In the genomic region with DNA sequence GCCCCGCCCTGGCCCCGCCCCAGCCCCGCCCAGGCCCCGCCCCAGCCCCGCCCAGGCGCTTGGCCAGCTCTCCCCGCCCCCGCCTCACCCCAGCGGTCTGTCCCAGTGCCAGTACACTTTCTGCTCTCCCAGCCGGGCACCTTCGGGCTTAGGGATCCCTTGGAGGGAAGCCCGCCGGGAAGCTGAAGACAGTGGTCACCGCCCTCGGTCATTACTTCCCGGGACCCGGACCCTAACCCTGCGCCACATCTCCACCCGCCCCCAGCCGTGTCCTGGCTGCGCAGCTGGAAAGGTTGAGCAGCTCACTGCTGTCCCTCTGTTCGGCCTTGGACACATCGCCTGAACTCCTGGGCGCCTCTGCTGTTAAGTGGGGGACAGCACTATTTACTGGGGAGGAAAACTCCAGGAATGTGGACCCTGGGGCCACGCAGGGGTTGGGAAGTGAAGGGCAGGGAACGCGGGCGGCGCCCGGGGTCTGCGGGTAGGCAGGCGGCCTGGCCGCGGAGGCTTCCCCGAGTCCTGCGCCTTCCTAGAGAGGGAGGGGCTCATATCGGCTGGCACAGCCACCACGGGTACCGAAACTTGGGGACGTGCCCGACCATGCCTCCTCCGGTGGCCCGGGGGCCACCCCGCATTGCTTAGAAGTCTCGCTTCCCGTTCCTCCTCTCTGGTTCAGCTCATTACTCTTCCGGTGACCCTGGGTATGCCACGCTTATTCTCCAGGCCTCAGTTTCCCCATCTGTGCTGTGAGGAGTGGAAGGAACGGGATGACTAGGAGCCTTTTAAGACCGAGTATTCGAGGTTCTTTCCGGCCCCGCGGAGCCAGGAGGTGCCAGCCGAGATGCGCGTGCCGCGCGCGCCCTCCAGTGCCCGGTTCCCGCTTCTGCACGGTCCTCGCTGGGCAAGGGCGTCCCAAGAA, we compare ENCODE assay signal across 8 cellular contexts.
DNase-seq lines count a peak whose midpoint lies in the region; ATAC-seq and TF ChIP-seq lines count a peak whose summit lies in the region.

No MANE protein-coding gene starts in this region.

- H3K9me3 ChIP-seq in RWPE2 (ENCODE audit: severe bottlenecking) (no peaks in the 10 kb centered on the region), neural cell (ENCODE audit: low read length) (no peaks in the 10 kb centered on the region)

- no peaks in the 10 kb centered on the region for H3K9me3 Mint-ChIP-seq in stimulated activated naive CD8-positive, alpha-beta T cell treated with anti-CD3 and anti-CD28 coated beads, Interleukin-15, Interleukin-2, amounts not matched to agents 100 ng/mL and 50 ng/mL, for 24 hours

- H3K4me3 ChIP-seq in RWPE2 (ENCODE audit: severe bottlenecking) (peak overlapping the region; percentile 22), foreskin fibroblast (ENCODE audit: low read depth in 1 of 2, low read length in 2 of 2) (peak overlapping the region; percentile 55 to 69), neural cell (ENCODE audit: low read length) (peak overlapping the region; percentile 66)

- peak overlapping the region; percentile 47 for H3K9ac ChIP-seq in neural cell (ENCODE audit: low read length)

- peak; percentile 83 for ATAC-seq in GM21381 (IDR thresholded peaks at IDR 0.05; ENCODE audit: unreplicated experiment)
- peak; percentile 79 for ATAC-seq in RWPE2 (ENCODE audit: low read depth)

- peaks cover 9% of the 10 kb centered on the region for H3K27me3 Mint-ChIP-seq in stimulated activated naive CD8-positive, alpha-beta T cell treated with anti-CD3 and anti-CD28 coated beads, Interleukin-15, Interleukin-2, amounts not matched to agents 100 ng/mL and 50 ng/mL, for 24 hours

- H3K27ac Mint-ChIP-seq in stimulated activated naive CD8-positive, alpha-beta T cell treated with anti-CD3 and anti-CD28 coated beads, Interleukin-15, Interleukin-2, amounts not matched to agents 100 ng/mL and 50 ng/mL, for 24 hours = peak overlapping the region; percentile 89

- no peak for TF ChIP-seq EP300 in neural cell (conservative IDR thresholded peaks at IDR 0.05; ENCODE audit: poor library complexity, severe bottlenecking)

- H3K4me2 ChIP-seq in neural cell (ENCODE audit: low read length) = peak overlapping the region; percentile 49

- peak; percentile 99 for TF ChIP-seq RAD21 in neural cell (conservative IDR thresholded peaks at IDR 0.05)

- H3K4me1 ChIP-seq in RWPE2 (ENCODE audit: insufficient read depth, poor library complexity, severe bottlenecking) = no peaks in the 10 kb centered on the region

- peaks cover 8% of the 10 kb centered on the region for H3K4me1 Mint-ChIP-seq in stimulated activated naive CD8-positive, alpha-beta T cell treated with anti-CD3 and anti-CD28 coated beads, Interleukin-15, Interleukin-2, amounts not matched to agents 100 ng/mL and 50 ng/mL, for 24 hours (ENCODE audit: low read depth)

- DNase-seq in DMS 273 treated with DMSO at 0.1 percent for 48 hours (lab: John Stamatoyannopoulos, UW) = peak; percentile 15
- peak; percentile 59 for DNase-seq in HT-29 (ENCODE audit: low spot score)
- DNase-seq in RWPE2 (ENCODE audit: low spot score) = no peak
- DNase-seq in activated gamma-delta T cell (lab: John Stamatoyannopoulos, UW) = peak; percentile 54
- peak; percentile 67 to 91 for DNase-seq in foreskin fibroblast

- no peaks in the 10 kb centered on the region for H3K79me2 ChIP-seq in neural cell (replicated peaks; ENCODE audit: insufficient read depth, low read length)

- H3K36me3 Mint-ChIP-seq in stimulated activated naive CD8-positive, alpha-beta T cell treated with anti-CD3 and anti-CD28 coated beads, Interleukin-15, Interleukin-2, amounts not matched to agents 100 ng/mL and 50 ng/mL, for 24 hours (ENCODE audit: low read depth) = no peaks in the 10 kb centered on the region

- no peaks in the 10 kb centered on the region for H3F3A ChIP-seq in neural cell (ENCODE audit: insufficient read depth, low read length, poor library complexity, severe bottlenecking)

- no peaks in the 10 kb centered on the region for H4K20me1 ChIP-seq in neural cell (ENCODE audit: insufficient read depth)

- H3K4me3 Mint-ChIP-seq in stimulated activated naive CD8-positive, alpha-beta T cell treated with anti-CD3 and anti-CD28 coated beads, Interleukin-15, Interleukin-2, amounts not matched to agents 100 ng/mL and 50 ng/mL, for 24 hours = peak overlapping the region; percentile 88

- no peak overlapping the region for H3K27ac ChIP-seq in RWPE2 (ENCODE audit: poor library complexity, severe bottlenecking)
- no peak overlapping the region for H3K27ac ChIP-seq in neural cell (ENCODE audit: low read length)

- H3K27me3 ChIP-seq in RWPE2 (ENCODE audit: insufficient read depth, poor library complexity, severe bottlenecking) = peaks cover 5% of the 10 kb centered on the region
- H3K27me3 ChIP-seq in neural cell (ENCODE audit: insufficient read depth, low read depth, low read length) = peaks cover 6% of the 10 kb centered on the region

- no peaks in the 10 kb centered on the region for H3K9me2 ChIP-seq in neural cell (ENCODE audit: insufficient read depth, low read length)

- no peak overlapping the region for H2AFZ ChIP-seq in neural cell (ENCODE audit: low read depth, low read length)

- no peaks in the 10 kb centered on the region for H3K36me3 ChIP-seq in RWPE2 (ENCODE audit: low read depth)
- no peaks in the 10 kb centered on the region for H3K36me3 ChIP-seq in neural cell (ENCODE audit: insufficient read depth, low read length)

- TF ChIP-seq CTCF in RWPE2 (IDR thresholded peaks at IDR 0.05; ENCODE audit: poor library complexity, severe bottlenecking) = peak; percentile 95
- TF ChIP-seq CTCF in foreskin fibroblast (IDR thresholded peaks at IDR 0.05; ENCODE audit: low read depth, low read length) = peak; percentile 94
- peak; percentile 96 for TF ChIP-seq CTCF in neural cell (IDR thresholded peaks at IDR 0.05; ENCODE audit: poor library complexity, severe bottlenecking)

TF ChIP-seq in neural cell, 6 proteins besides CTCF, POLR2A, EP300 and RAD21:
- TF ChIP-seq SMC3 (conservative IDR thresholded peaks at IDR 0.05; ENCODE audit: poor library complexity) (peak; percentile 97), EZH2 (IDR thresholded peaks at IDR 0.05; ENCODE audit: borderline replicate concordance, insufficient read depth, low read length, poor library complexity, severe bottlenecking) (no peak), POLR2AphosphoS5 (IDR thresholded peaks at IDR 0.05) (no peak), TAF1 (IDR thresholded peaks at IDR 0.05; ENCODE audit: low read depth) (no peak), REST (IDR thresholded peaks at IDR 0.05; ENCODE audit: borderline replicate concordance) (no peak), MXI1 (conservative IDR thresholded peaks at IDR 0.05; ENCODE audit: poor library complexity, severe bottlenecking) (no peak)
